Comparison of ENCODE assay signal across 17 cellular contexts in the genomic region with DNA sequence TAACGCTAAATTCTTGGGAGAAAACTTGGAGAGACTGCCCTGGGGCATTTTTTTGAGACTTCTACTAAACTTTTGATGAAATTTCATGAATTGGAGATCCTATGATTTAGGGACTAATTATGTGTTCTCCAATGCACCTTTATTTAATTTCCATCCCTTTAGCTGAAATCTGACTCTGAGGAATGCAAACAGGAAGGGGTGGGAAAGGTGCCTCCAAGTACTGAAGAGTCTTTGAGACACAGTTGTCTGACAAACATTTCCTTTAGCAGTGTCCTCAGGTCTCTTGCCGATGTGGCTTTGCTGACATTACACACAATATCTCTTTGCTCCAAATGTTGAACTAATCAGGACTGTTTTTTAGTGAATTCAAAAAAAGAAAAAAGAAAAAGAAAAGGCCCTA.
"Had no signal": no experiment of that assay in that cellular context is flagged by ENCODE, and none has a peak within 500 bp of the region (broad histone marks: within the 10 kb centered on the region; RNA-seq: fewer than 3 reads in every experiment).

No MANE protein-coding gene starts in this region.

- H3K27me3 Mint-ChIP-seq: activated CD4-positive, alpha-beta memory T cell treated with anti-CD3 and anti-CD28 coated beads for 36 hours; stimulated activated memory B cell treated with anti-CD40 and anti-IgM and Interleukin-4, amounts not matched to agents 10 μg/mL and 1 μg/mL and 100 μg/mL, for 72 hours had no signal

- H3K36me3 Mint-ChIP-seq: activated CD4-positive, alpha-beta memory T cell treated with anti-CD3 and anti-CD28 coated beads for 36 hours; activated CD8-positive, alpha-beta memory T cell treated with anti-CD3 and anti-CD28 coated beads, Interleukin-2, amount 10 ng/mL, durations not matched to agents 7 days and 5 days; stimulated activated memory B cell treated with anti-CD40 and anti-IgM and Interleukin-4, amounts not matched to agents 10 μg/mL and 1 μg/mL and 100 μg/mL, for 72 hours had no signal

- H3K4me3 ChIP-seq: colonic mucosa, thyroid gland, uterus had no signal

- H3K4me1 Mint-ChIP-seq: stimulated activated memory B cell treated with anti-CD40 and anti-IgM and Interleukin-4, amounts not matched to agents 10 μg/mL and 1 μg/mL and 100 μg/mL, for 72 hours had no signal

- H3K27me3 ChIP-seq: colonic mucosa, thyroid gland, uterus had no signal

- H3K4me1 ChIP-seq: colonic mucosa had no signal

- DNase-seq: activated CD4-positive, alpha-beta memory T cell treated with anti-CD3 and anti-CD28 coated beads for 36 hours; activated CD4-positive, alpha-beta T cell treated with anti-CD3 and anti-CD28 coated beads for 1 hour; activated CD8-positive, alpha-beta memory T cell treated with anti-CD3 and anti-CD28 coated beads, Interleukin-2, amount 10 ng/mL, durations not matched to agents 7 days and 5 days; activated effector memory CD4-positive, alpha-beta T cell treated with Interleukin-2 at 50 U/mL for 16 hours; activated naive CD4-positive, alpha-beta T cell treated with anti-CD3 and anti-CD28 coated beads, Interleukin-2, amount 50 U/mL, for 16 hours; activated T-cell treated with anti-CD3 and anti-CD28 coated beads, Interleukin-2, amount 50 U/mL, for 1 hour; caudate nucleus; colonic mucosa; foreskin keratinocyte; glutamatergic neuron; left colon; mammary epithelial cell; naive thymus-derived CD8-positive, alpha-beta T cell; T-helper 1 cell; thyroid gland; uterus had no signal

- ATAC-seq: activated CD8-positive, alpha-beta memory T cell treated with anti-CD3 and anti-CD28 coated beads, Interleukin-2, amount 10 ng/mL, durations not matched to agents 7 days and 5 days; foreskin keratinocyte; left colon; naive thymus-derived CD8-positive, alpha-beta T cell; stimulated activated memory B cell treated with anti-CD40 and anti-IgM and Interleukin-4, amounts not matched to agents 10 μg/mL and 1 μg/mL and 100 μg/mL, for 72 hours had no signal

- H3K27ac Mint-ChIP-seq: activated CD4-positive, alpha-beta memory T cell treated with anti-CD3 and anti-CD28 coated beads for 36 hours; activated CD8-positive, alpha-beta memory T cell treated with anti-CD3 and anti-CD28 coated beads, Interleukin-2, amount 10 ng/mL, durations not matched to agents 7 days and 5 days; naive thymus-derived CD8-positive, alpha-beta T cell; stimulated activated memory B cell treated with anti-CD40 and anti-IgM and Interleukin-4, amounts not matched to agents 10 μg/mL and 1 μg/mL and 100 μg/mL, for 72 hours had no signal

- H3K27ac ChIP-seq: colonic mucosa, foreskin keratinocyte, thyroid gland, uterus had no signal

- H3K9me3 Mint-ChIP-seq: activated CD4-positive, alpha-beta memory T cell treated with anti-CD3 and anti-CD28 coated beads for 36 hours; naive thymus-derived CD8-positive, alpha-beta T cell; stimulated activated memory B cell treated with anti-CD40 and anti-IgM and Interleukin-4, amounts not matched to agents 10 μg/mL and 1 μg/mL and 100 μg/mL, for 72 hours had no signal

- H3K36me3 ChIP-seq: colonic mucosa, thyroid gland, uterus had no signal

- H3K4me3 Mint-ChIP-seq: activated CD4-positive, alpha-beta memory T cell treated with anti-CD3 and anti-CD28 coated beads for 36 hours; activated CD8-positive, alpha-beta memory T cell treated with anti-CD3 and anti-CD28 coated beads, Interleukin-2, amount 10 ng/mL, durations not matched to agents 7 days and 5 days; naive thymus-derived CD8-positive, alpha-beta T cell; stimulated activated memory B cell treated with anti-CD40 and anti-IgM and Interleukin-4, amounts not matched to agents 10 μg/mL and 1 μg/mL and 100 μg/mL, for 72 hours had no signal
